8 cellular contexts compared by ENCODE assay signal in genomic region chr13:79037197-79037596, GRCh38.
"Had no signal": no experiment of that assay in that cellular context is flagged by ENCODE, and none has a peak within 500 bp of the region (broad histone marks: within the 10 kb centered on the region; RNA-seq: fewer than 3 reads in every experiment).

No MANE protein-coding gene starts in this region.

- H3K4me1 Mint-ChIP-seq: IgD-negative memory B cell had no signal

- H3K36me3 Mint-ChIP-seq: IgD-negative memory B cell had no signal

- DNase-seq: GOT3, H9, HCEC 1CT, KBM-7 had no signal

- H3K27ac ChIP-seq: HL-60, KMS-11 had no signal

- ATAC-seq: HepG2 had no signal

- H3K4me3 Mint-ChIP-seq: H9, IgD-negative memory B cell had no signal

- H3K9me3 Mint-ChIP-seq: H9, IgD-negative memory B cell had no signal

- H3K27ac Mint-ChIP-seq: IgD-negative memory B cell had no signal
